ENCODE assay signal across 8 cellular contexts in genomic region chr10:122981066-122981464, GRCh38. TPM values are rescaled to one million over a fixed set of nuclear protein-coding genes. Genes with fewer than 3 reads are reported as not detected.
DNase-seq lines count a peak whose midpoint lies in the region; ATAC-seq and TF ChIP-seq lines count a peak whose summit lies in the region.

No MANE protein-coding gene starts in this region.

- TF ChIP-seq CTCF in GM12873 (IDR thresholded peaks at IDR 0.05; ENCODE audit: insufficient read depth, low read depth, low read length, missing control alignments) (peak; percentile 58), PC-3 (conservative IDR thresholded peaks at IDR 0.05; ENCODE audit: low read depth, low read length) (peak; percentile 32; the same call in 1 of the 2 replicates)

- DNase-seq in AG08395 (ENCODE audit: low spot score) (peak; percentile 45), PC-3 (peak; percentile 35), posterior cingulate gyrus (no peak)
- no peak for DNase-seq in activated naive CD4-positive, alpha-beta T cell treated with Interleukin-2 at 50 U/mL for 16 hours

- H3K36me3 ChIP-seq in PC-3 (ENCODE audit: low read depth, low read length) (no peaks in the 10 kb centered on the region), muscle layer of colon (ENCODE audit: insufficient read depth, low read length) (no peaks in the 10 kb centered on the region)

- peaks cover 6% of the 10 kb centered on the region for H3K4me1 Mint-ChIP-seq in dendritic cell treated with granulocyte-macrophage colony-stimulating factor and Interleukin-4, amounts not matched to agents 40 ng/mL and 50 ng/mL, for 4 days (ENCODE audit: low read depth)

- H3K4me1 ChIP-seq in PC-3 (ENCODE audit: insufficient read depth, low read length) (peaks cover 9% of the 10 kb centered on the region; the same call in 1 of the 2 replicates), muscle layer of colon (ENCODE audit: insufficient read depth, low read length) (peaks cover 12% of the 10 kb centered on the region)

- H3K9me3 Mint-ChIP-seq in dendritic cell treated with granulocyte-macrophage colony-stimulating factor and Interleukin-4, amounts not matched to agents 40 ng/mL and 50 ng/mL, for 4 days = no peaks in the 10 kb centered on the region

- no peaks in the 10 kb centered on the region for H3K79me2 ChIP-seq in PC-3 (ENCODE audit: low read length)

- H3K9me2 ChIP-seq in PC-3 (replicated peaks; ENCODE audit: low read length) = no peaks in the 10 kb centered on the region

- H3K27me3 Mint-ChIP-seq in dendritic cell treated with granulocyte-macrophage colony-stimulating factor and Interleukin-4, amounts not matched to agents 40 ng/mL and 50 ng/mL, for 4 days = peaks cover 8% of the 10 kb centered on the region

- intact Hi-C loops in PC-3 (cut with micrococcal nuclease) = loop anchor here (2.0 to 5.0 kb wide), 3 partner anchors 26 to 129 kb away; partner anchors contain the start of gene C10orf88
- intact Hi-C loops in dendritic cell treated with granulocyte-macrophage colony-stimulating factor and Interleukin-4, amounts not matched to agents 40 ng/mL and 50 ng/mL, for 4 days (cut with micrococcal nuclease) = no loop called here
- intact Hi-C loops in posterior cingulate gyrus (cut with DNase I) = no loop called here

- peak overlapping the region; percentile 83 for H2AFZ ChIP-seq in PC-3 (ENCODE audit: low read length)

- H3K4me3 Mint-ChIP-seq in dendritic cell treated with granulocyte-macrophage colony-stimulating factor and Interleukin-4, amounts not matched to agents 40 ng/mL and 50 ng/mL, for 4 days = peak overlapping the region; percentile 87

- no peaks in the 10 kb centered on the region for H3F3A ChIP-seq in PC-3 (ENCODE audit: low read length, unreplicated experiment)

- H3K27ac ChIP-seq in PC-3 (ENCODE audit: low read length) = no peak overlapping the region
- no peak overlapping the region for H3K27ac ChIP-seq in muscle layer of colon (ENCODE audit: low read depth, low read length)

- no peak for ATAC-seq in PC-3
- no peak for ATAC-seq in HG02884 (IDR thresholded peaks at IDR 0.05; ENCODE audit: unreplicated experiment)

- peaks cover 16% of the 10 kb centered on the region for H3K36me3 Mint-ChIP-seq in dendritic cell treated with granulocyte-macrophage colony-stimulating factor and Interleukin-4, amounts not matched to agents 40 ng/mL and 50 ng/mL, for 4 days (ENCODE audit: low read depth)

- CTCF ChIA-PET in PC-3 (lab: Charles Lee) = no interaction called here

- TSS peak; percentile 72 for BruUV-seq in PC-3 (replicated peaks; lab: Mats Ljungman, UMichigan)

- H3K4me3 ChIP-seq in PC-3 (ENCODE audit: low read length) (peak overlapping the region; percentile 56; the same call in 1 of the 2 replicates), muscle layer of colon (ENCODE audit: low read depth in 1 of 2, low read length in 2 of 2) (peak overlapping the region; percentile 25 to 62)

- no peaks in the 10 kb centered on the region for H4K20me1 ChIP-seq in PC-3 (ENCODE audit: low read length)

- H3K9me3 ChIP-seq in PC-3 (ENCODE audit: low read length) (no peaks in the 10 kb centered on the region), muscle layer of colon (ENCODE audit: low read length) (no peaks in the 10 kb centered on the region)

- POLR2A ChIA-PET in PC-3 (lab: Charles Lee; ENCODE audit: unreplicated experiment) = interaction anchor here (0.5 to 0.7 kb wide), 2 partner anchors 420 to 490 kb away, joined by 3 read pairs; no protein-coding TSS in a partner anchor

- H3K27me3 ChIP-seq in PC-3 (ENCODE audit: low read length) = no peaks in the 10 kb centered on the region
- H3K27me3 ChIP-seq in muscle layer of colon (ENCODE audit: control insufficient read depth in 1 of 2, insufficient read depth in 2 of 2, low read length in 2 of 2) = no peaks in the 10 kb centered on the region

- H3K9ac ChIP-seq in PC-3 (ENCODE audit: low read length) = no peak overlapping the region
- H3K9ac ChIP-seq in muscle layer of colon (ENCODE audit: low read length) = no peak overlapping the region

- H3K4me2 ChIP-seq in PC-3 (ENCODE audit: low read length) = peak overlapping the region; percentile 86

- peak overlapping the region; percentile 96 for H3K27ac Mint-ChIP-seq in dendritic cell treated with granulocyte-macrophage colony-stimulating factor and Interleukin-4, amounts not matched to agents 40 ng/mL and 50 ng/mL, for 4 days

RNA-seq across cellular contexts. Expression of gene PSTK, which starts 0.9 kb away (rescaled TPM):
- total RNA-seq in PC-3 (2014; rRNA removed) = 2.3 and 2.6 TPM in 2 replicates

RNA-seq across cellular contexts. Expression of gene C10orf88, which starts 27.0 kb away (rescaled TPM):
- 4.5 and 6.2 TPM in 2 replicates for total RNA-seq in PC-3 (2014; rRNA removed)

RNA-seq across cellular contexts. Expression of gene IKZF5, which starts 27.5 kb away (rescaled TPM):
- 1.6 TPM in 2 replicates for total RNA-seq in PC-3 (2014; rRNA removed)

RNA-seq across cellular contexts. Expression of gene ACADSB, which starts 27.7 kb away (rescaled TPM):
- total RNA-seq in PC-3 (2014; rRNA removed) = 2.8 and 3.2 TPM in 2 replicates

Comparison
In these comparisons a context has a peak if more than half of its experiments do, and no peak if none do; other contexts are left out.
1. DNase-seq: peak in AG08395 (single experiment) and PC-3 (single experiment); none in posterior cingulate gyrus (0 of 10) and activated naive CD4-positive, alpha-beta T cell treated with Interleukin-2 at 50 U/mL for 16 hours (single experiment).